ENCODE assay signal across 8 cellular contexts in genomic region chr7:143408686-143409551, GRCh38. TPM values are rescaled to one million over a fixed set of nuclear protein-coding genes. Genes with fewer than 3 reads are reported as not detected.
DNase-seq lines count a peak whose midpoint lies in the region; ATAC-seq, FAIRE-seq and TF ChIP-seq lines count a peak whose summit lies in the region.

Gene EPHA1, minus strand, starts transcription at chr7:143408856. Its CDS starts 51 bp downstream, at chr7:143408805.

- CTCF ChIA-PET in endothelial cell of umbilical vein (lab: Charles Lee): interaction anchor here (0.8 to 4.7 kb wide), 4 partner anchors 17 to 719 kb away, joined by 3 to 16 read pairs (median 4); no protein-coding TSS in a partner anchor

- DNase-seq in DMS79 (lab: John Stamatoyannopoulos, UW) (peak; percentile 70), Karpas-422 (peak; percentile 48), endothelial cell of umbilical vein (ENCODE audit: low read depth, low spot score) (no peak), nephron progenitor cell (peak; percentile 42), NAMALWA (ENCODE audit: low spot score) (no peak)
- DNase-seq in activated CD4-positive, alpha-beta T cell treated with anti-CD3 and anti-CD28 coated beads, Interleukin-2, amount 50 U/mL, for 1 hour: peak; percentile 49

- FAIRE-seq in endothelial cell of umbilical vein (lab: Jason Lieb, UNC): no peak

- POLR2A ChIA-PET in endothelial cell of umbilical vein (lab: Charles Lee): no interaction called here

- H3K27me3 Mint-ChIP-seq in nephron progenitor cell (ENCODE audit: low read depth, poor library complexity): peaks cover 20% of the 10 kb centered on the region

- dilution Hi-C loops in endothelial cell of umbilical vein (cut with MboI; ENCODE audit: extremely low pct_ligation_motif_present, low sequenced_read_pairs): no loop called here

- H3K9ac ChIP-seq in Karpas-422 (ENCODE audit: low read length) (no peak within 1 kb of the TSS), endothelial cell of umbilical vein (replicated peaks; ENCODE audit: extremely low read depth, insufficient read depth, low read length) (no peak within 1 kb of the TSS)

- TF ChIP-seq POLR2A in endothelial cell of umbilical vein (IDR thresholded peaks at IDR 0.05; ENCODE audit: low read depth, low read length): no peak

- H3K4me1 ChIP-seq in Karpas-422 (ENCODE audit: low read length) (peaks cover 6% of the 10 kb centered on the region), endothelial cell of umbilical vein (ENCODE audit: control insufficient read depth, extremely low read depth, insufficient read depth, low read length) (peaks cover 14% of the 10 kb centered on the region)

- H3K36me3 Mint-ChIP-seq in nephron progenitor cell (ENCODE audit: low read depth): no peaks in the 10 kb centered on the region

- H3K36me3 ChIP-seq in Karpas-422 (ENCODE audit: insufficient read depth, low read length) (no peaks in the 10 kb centered on the region), endothelial cell of umbilical vein (ENCODE audit: control insufficient read depth in 2 of 2, extremely low read depth in 1 of 2, insufficient read depth in 2 of 2, low read length in 2 of 2) (no peaks in the 10 kb centered on the region)

- H3K4me2 ChIP-seq in Karpas-422 (ENCODE audit: low read depth, low read length, poor library complexity, severe bottlenecking) (no peak within 1 kb of the TSS), endothelial cell of umbilical vein (ENCODE audit: insufficient read depth, low read length) (no peak within 1 kb of the TSS)

- H3K4me3 ChIP-seq in Karpas-422 (ENCODE audit: low read length): no peak within 1 kb of the TSS
- H3K4me3 ChIP-seq in endothelial cell of umbilical vein (replicated peaks in 1 of 3; ENCODE audit: insufficient read depth in 1 of 3, low read depth in 1 of 3, low read length in 3 of 3): no peak within 1 kb of the TSS

- H3K79me2 ChIP-seq in Karpas-422 (ENCODE audit: low read length): no peaks in the 10 kb centered on the region
- no peaks in the 10 kb centered on the region for H3K79me2 ChIP-seq in endothelial cell of umbilical vein (ENCODE audit: control insufficient read depth, insufficient read depth, low read length)

- H3K9me2 ChIP-seq in Karpas-422 (replicated peaks; ENCODE audit: insufficient read depth, low read length): no peaks in the 10 kb centered on the region

- H3K27me3 ChIP-seq in Karpas-422 (ENCODE audit: low read length): no peaks in the 10 kb centered on the region
- no peaks in the 10 kb centered on the region for H3K27me3 ChIP-seq in endothelial cell of umbilical vein (ENCODE audit: control insufficient read depth in 2 of 2, insufficient read depth in 2 of 2, low read length in 2 of 2)

- TF ChIP-seq CTCF in endothelial cell of umbilical vein (IDR thresholded peaks at IDR 0.05; ENCODE audit: extremely low read depth in 1 of 2, insufficient read depth in 1 of 2, low read depth in 1 of 2, low read length in 2 of 2): peak; percentile 24 to 34
- peak; percentile 36 for TF ChIP-seq CTCF in nephron progenitor cell (IDR thresholded peaks at IDR 0.05)

- ATAC-seq in HG02981 (IDR thresholded peaks at IDR 0.05; ENCODE audit: unreplicated experiment) (no peak), HG03025 (IDR thresholded peaks at IDR 0.05; ENCODE audit: low FRiP score, unreplicated experiment) (no peak)

- H2AFZ ChIP-seq in Karpas-422 (ENCODE audit: low read length) (no peak within 1 kb of the TSS), endothelial cell of umbilical vein (ENCODE audit: low read depth, low read length) (no peak within 1 kb of the TSS)

- H3K4me3 Mint-ChIP-seq in nephron progenitor cell: peak within 1 kb of the TSS; percentile 86

- H3K9me3 ChIP-seq in Karpas-422 (ENCODE audit: low read length) (no peaks in the 10 kb centered on the region), endothelial cell of umbilical vein (replicated peaks; ENCODE audit: control insufficient read depth, insufficient read depth, low read length) (no peaks in the 10 kb centered on the region)

- H3K9me3 Mint-ChIP-seq in nephron progenitor cell: no peaks in the 10 kb centered on the region

- H3K9me1 ChIP-seq in endothelial cell of umbilical vein (replicated peaks; ENCODE audit: control insufficient read depth, extremely low read depth, insufficient read depth, low read length): no peaks in the 10 kb centered on the region

- no peaks in the 10 kb centered on the region for H4K20me1 ChIP-seq in Karpas-422 (ENCODE audit: insufficient read depth, low read depth, low read length)
- H4K20me1 ChIP-seq in endothelial cell of umbilical vein (replicated peaks; ENCODE audit: control insufficient read depth, extremely low read depth, insufficient read depth, low read length): no peaks in the 10 kb centered on the region

- no peak within 1 kb of the TSS for H3K27ac ChIP-seq in Karpas-422 (ENCODE audit: low read length)
- no peak within 1 kb of the TSS for H3K27ac ChIP-seq in endothelial cell of umbilical vein (ENCODE audit: insufficient read depth, low read depth, low read length)

- BruUV-seq in endothelial cell of umbilical vein (replicated peaks; lab: Mats Ljungman, UMichigan): no TSS peak

- H3K27ac Mint-ChIP-seq in nephron progenitor cell: peak within 1 kb of the TSS; percentile 49

- intact Hi-C loops in endothelial cell of umbilical vein (cut with micrococcal nuclease): no loop called here

- H3K4me1 Mint-ChIP-seq in nephron progenitor cell: peaks cover 84% of the 10 kb centered on the region

TF ChIP-seq in endothelial cell of umbilical vein, 7 proteins besides CTCF, POLR2A, EP300 and RAD21:
- no peak for TF ChIP-seq GATA2 (IDR thresholded peaks at IDR 0.05; ENCODE audit: insufficient read depth, insufficient read length, low read depth, low read length)
- TF ChIP-seq POLR2AphosphoS5 (IDR thresholded peaks at IDR 0.05; ENCODE audit: insufficient read depth, low read depth, low read length): no peak
- no peak for TF ChIP-seq EZH2 (IDR thresholded peaks at IDR 0.05; ENCODE audit: borderline replicate concordance, low read depth, low read length, severe bottlenecking)

RNA-seq across cellular contexts. Expression of gene EPHA1, which starts in this region (rescaled TPM):
- not detected in 2 replicates for total RNA-seq in Karpas-422 (2014; rRNA removed; shearing (Covaris generic); ENCODE audit: low replicate concordance)
- not detected in 2 replicates for total RNA-seq in endothelial cell of umbilical vein
- 0.06 and 0.07 TPM in 2 replicates for polyA plus RNA-seq in endothelial cell of umbilical vein
- 0.01 TPM in 1 of 2 replicates, not detected in the other for polyA plus RNA-seq in endothelial cell of umbilical vein (2011; cell fraction: cytosol; rRNA removed)
- polyA plus RNA-seq in endothelial cell of umbilical vein (2011; cell fraction: nucleus; rRNA removed): 0.03 and 0.50 TPM in 2 replicates
- 4.1 and 5.5 TPM in 2 replicates for polyA plus RNA-seq in endothelial cell of umbilical vein (2012)
- polyA minus RNA-seq in endothelial cell of umbilical vein: not detected in 2 replicates
- polyA minus RNA-seq in endothelial cell of umbilical vein (2011; cell fraction: cytosol; rRNA and poly(A)+ RNA removed): not detected
- polyA minus RNA-seq in endothelial cell of umbilical vein (2011; cell fraction: nucleus; rRNA and poly(A)+ RNA removed): not detected in 2 replicates

Comparison
In these comparisons a context has a peak if more than half of its experiments do, and no peak if none do; other contexts are left out.
1. Peak in DNase-seq in Karpas-422; RNA of the gene not detected or under 1 TPM.
2. DNase-seq: peak in DMS79 (single experiment), activated CD4-positive, alpha-beta T cell treated with anti-CD3 and anti-CD28 coated beads, Interleukin-2, amount 50 U/mL, for 1 hour (single experiment) and nephron progenitor cell (single experiment); none in endothelial cell of umbilical vein (single experiment) and NAMALWA (single experiment).